In genomic region chr2:223117533-223117932, GRCh38 we compare ENCODE assay signal across 31 cellular contexts.
"Had no signal": no experiment of that assay in that cellular context is flagged by ENCODE, and none has a peak within 500 bp of the region (broad histone marks: within the 10 kb centered on the region; RNA-seq: fewer than 3 reads in every experiment).

No MANE protein-coding gene starts in this region.

- H3K27me3 Mint-ChIP-seq: stimulated activated naive B cell treated with anti-CD40 and anti-IgM and Interleukin-4, amounts not matched to agents 10 μg/mL and 1 μg/mL and 100 μg/mL, for 72 hours had no signal

- H3K4me3 ChIP-seq: neural progenitor cell, ovary, psoas muscle, right lobe of liver, sigmoid colon, suprapubic skin, testis, tibial artery, transverse colon, upper lobe of left lung, vagina had no signal

- H3K36me3 Mint-ChIP-seq: naive thymus-derived CD4-positive, alpha-beta T cell; natural killer cell; neural progenitor cell; stimulated activated effector memory CD8-positive, alpha-beta T cell treated with anti-CD3 and anti-CD28 coated beads, Interleukin-12 subunit alpha, Interleukin-12 subunit beta, amount 100 ng/mL, for 72 hours; stimulated activated naive B cell treated with anti-CD40 and anti-IgM and Interleukin-4, amounts not matched to agents 10 μg/mL and 1 μg/mL and 100 μg/mL, for 72 hours had no signal

- H3K4me1 Mint-ChIP-seq: naive thymus-derived CD4-positive, alpha-beta T cell; natural killer cell; neural progenitor cell; stimulated activated effector memory CD8-positive, alpha-beta T cell treated with anti-CD3 and anti-CD28 coated beads, Interleukin-12 subunit alpha, Interleukin-12 subunit beta, amount 100 ng/mL, for 72 hours; stimulated activated naive B cell treated with anti-CD40 and anti-IgM and Interleukin-4, amounts not matched to agents 10 μg/mL and 1 μg/mL and 100 μg/mL, for 72 hours; stimulated activated naive CD8-positive, alpha-beta T cell treated with anti-CD3 and anti-CD28 coated beads, Interleukin-15, amount 100 ng/mL, for 72 hours had no signal

- H3K4me1 ChIP-seq: neural progenitor cell, parathyroid adenoma, psoas muscle, right lobe of liver, testis, tibial artery, transverse colon, upper lobe of left lung, vagina had no signal

- DNase-seq: naive thymus-derived CD4-positive, alpha-beta T cell; natural killer cell; nucleus accumbens; ovary; posterior cingulate gyrus; psoas muscle; right cardiac atrium; right lobe of liver; sigmoid colon; small intestine; stimulated activated CD4-positive, alpha-beta T cell treated with anti-CD3 and anti-CD28 coated beads, Interleukin-15, amount 100 ng/mL, for 24 hours; stimulated activated CD4-positive, alpha-beta T cell treated with anti-CD3 and anti-CD28 coated beads, Interleukin-2, amount 100 ng/mL, for 24 hours; stimulated activated CD4-positive, alpha-beta T cell treated with anti-CD3 and anti-CD28 coated beads, Interleukin-2, amount 100 ng/mL, for 48 hours; stimulated activated CD4-positive, alpha-beta T cell treated with anti-CD3 and anti-CD28 coated beads, Interleukin-4, amount 100 ng/mL, for 24 hours; stimulated activated naive B cell treated with anti-CD40 and anti-IgM and Interleukin-4, amounts not matched to agents 10 μg/mL and 1 μg/mL and 100 μg/mL, for 72 hours; stimulated activated naive CD8-positive, alpha-beta T cell treated with anti-CD3 and anti-CD28 coated beads, Interleukin-15, amount 100 ng/mL, for 72 hours; stimulated activated naive CD8-positive, alpha-beta T cell treated with anti-CD3 and anti-CD28 coated beads, Interleukin-15, Interleukin-2, amounts not matched to agents 100 U/mL and 50 U/mL, for 24 hours; substantia nigra; testis; tibial artery; transverse colon; upper lobe of left lung had no signal

- H3K9ac ChIP-seq: neural progenitor cell, parathyroid adenoma had no signal

- H3K4me3 Mint-ChIP-seq: naive thymus-derived CD4-positive, alpha-beta T cell; natural killer cell; nephron; neural progenitor cell; stimulated activated effector memory CD8-positive, alpha-beta T cell treated with anti-CD3 and anti-CD28 coated beads, Interleukin-12 subunit alpha, Interleukin-12 subunit beta, amount 100 ng/mL, for 72 hours; stimulated activated naive B cell treated with anti-CD40 and anti-IgM and Interleukin-4, amounts not matched to agents 10 μg/mL and 1 μg/mL and 100 μg/mL, for 72 hours had no signal

- H3K27ac ChIP-seq: neural progenitor cell, neutrophil, ovary, parathyroid adenoma, psoas muscle, right lobe of liver, sigmoid colon, suprapubic skin, testis, tibial artery, transverse colon, upper lobe of left lung, vagina had no signal

- H3K36me3 ChIP-seq: neural progenitor cell, neutrophil, ovary, right lobe of liver, sigmoid colon, suprapubic skin, tibial artery, transverse colon, upper lobe of left lung, vagina had no signal

- H3K9me3 Mint-ChIP-seq: natural killer cell; nephron; neural progenitor cell; stimulated activated effector memory CD8-positive, alpha-beta T cell treated with anti-CD3 and anti-CD28 coated beads, Interleukin-12 subunit alpha, Interleukin-12 subunit beta, amount 100 ng/mL, for 72 hours; stimulated activated naive CD8-positive, alpha-beta T cell treated with anti-CD3 and anti-CD28 coated beads, Interleukin-15, amount 100 ng/mL, for 72 hours had no signal

- H3K4me2 ChIP-seq: neural progenitor cell had no signal

- ATAC-seq: naive thymus-derived CD4-positive, alpha-beta T cell; natural killer cell; psoas muscle; right cardiac atrium; right lobe of liver; stimulated activated effector memory CD8-positive, alpha-beta T cell treated with anti-CD3 and anti-CD28 coated beads, Interleukin-12 subunit alpha, Interleukin-12 subunit beta, amount 100 ng/mL, for 72 hours; stimulated activated naive B cell treated with anti-CD40 and anti-IgM and Interleukin-4, amounts not matched to agents 10 μg/mL and 1 μg/mL and 100 μg/mL, for 72 hours; stimulated activated naive CD8-positive, alpha-beta T cell treated with anti-CD3 and anti-CD28 coated beads, Interleukin-15, amount 100 ng/mL, for 72 hours; stimulated activated naive CD8-positive, alpha-beta T cell treated with anti-CD3 and anti-CD28 coated beads, Interleukin-15, Interleukin-2, amounts not matched to agents 100 U/mL and 50 U/mL, for 24 hours had no signal

- H2AFZ ChIP-seq: neural progenitor cell, parathyroid adenoma had no signal

- FAIRE-seq: small intestine, urothelium cell line had no signal

- H3K27me3 ChIP-seq: neural progenitor cell, neutrophil, ovary, right lobe of liver, sigmoid colon, suprapubic skin, testis, tibial artery, transverse colon, upper lobe of left lung, vagina had no signal

- H3K9me3 ChIP-seq: neutrophil, ovary, psoas muscle, right lobe of liver, sigmoid colon, suprapubic skin, testis, tibial artery, transverse colon, upper lobe of left lung, vagina had no signal

- H3K27ac Mint-ChIP-seq: natural killer cell; nephron; neural progenitor cell; progenitor cell of endocrine pancreas; stimulated activated effector memory CD8-positive, alpha-beta T cell treated with anti-CD3 and anti-CD28 coated beads, Interleukin-12 subunit alpha, Interleukin-12 subunit beta, amount 100 ng/mL, for 72 hours; stimulated activated naive B cell treated with anti-CD40 and anti-IgM and Interleukin-4, amounts not matched to agents 10 μg/mL and 1 μg/mL and 100 μg/mL, for 72 hours; stimulated activated naive CD8-positive, alpha-beta T cell treated with anti-CD3 and anti-CD28 coated beads, Interleukin-15, amount 100 ng/mL, for 72 hours had no signal

- H3K79me2 ChIP-seq: parathyroid adenoma had no signal
